ENCODE assay signal across 11 cellular contexts in genomic region chr12:67042697-67043131, GRCh38.
DNase-seq lines count a peak whose midpoint lies in the region; TF ChIP-seq lines count a peak whose summit lies in the region.
"Had no signal": no experiment of that assay in that cellular context is flagged by ENCODE, and none has a peak within 500 bp of the region (broad histone marks: within the 10 kb centered on the region; RNA-seq: fewer than 3 reads in every experiment).

No MANE protein-coding gene starts in this region.

- H3K36me3 Mint-ChIP-seq in activated CD4-positive, alpha-beta T cell treated with anti-CD3 and anti-CD28 coated beads, Interleukin-2, amount 10 ng/mL, durations not matched to agents 7 days and 5 days (ENCODE audit: low read depth) = no peaks in the 10 kb centered on the region
- H3K36me3 Mint-ChIP-seq in progenitor cell of endocrine pancreas (ENCODE audit: insufficient read depth) = no peaks in the 10 kb centered on the region
- H3K36me3 Mint-ChIP-seq: CD4-positive, CD25-positive, alpha-beta regulatory T cell had no signal

- H3K27me3 ChIP-seq in adipocyte (replicated peaks; ENCODE audit: control insufficient read depth, insufficient read depth, low read length) = no peaks in the 10 kb centered on the region

- H3K4me3 ChIP-seq in adipocyte (ENCODE audit: low read length) = no peak overlapping the region

- no peaks in the 10 kb centered on the region for H3K27me3 Mint-ChIP-seq in activated CD4-positive, alpha-beta T cell treated with anti-CD3 and anti-CD28 coated beads, Interleukin-2, amount 10 ng/mL, durations not matched to agents 7 days and 5 days
- no peaks in the 10 kb centered on the region for H3K27me3 Mint-ChIP-seq in progenitor cell of endocrine pancreas

- no peaks in the 10 kb centered on the region for H3K9me3 ChIP-seq in adipocyte (ENCODE audit: control insufficient read depth, low read length)

- H3K4me1 ChIP-seq in adipocyte (ENCODE audit: control insufficient read depth, insufficient read depth, low read length) = peaks cover 2% of the 10 kb centered on the region

- no peak for TF ChIP-seq CTCF in progenitor cell of endocrine pancreas (IDR thresholded peaks at IDR 0.05; ENCODE audit: unreplicated experiment)

- no peak overlapping the region for H3K4me3 Mint-ChIP-seq in activated CD4-positive, alpha-beta T cell treated with anti-CD3 and anti-CD28 coated beads, Interleukin-2, amount 10 ng/mL, durations not matched to agents 7 days and 5 days
- no peak overlapping the region for H3K4me3 Mint-ChIP-seq in progenitor cell of endocrine pancreas (ENCODE audit: low read depth)
- H3K4me3 Mint-ChIP-seq: CD4-positive, CD25-positive, alpha-beta regulatory T cell had no signal

- CTCF ChIA-PET in activated CD4-positive, alpha-beta T cell treated with anti-CD3 and anti-CD28 coated beads, Interleukin-2, amount 10 ng/mL, durations not matched to agents 7 days and 5 days (lab: Charles Lee) = no interaction called here

- H3K4me1 Mint-ChIP-seq in activated CD4-positive, alpha-beta T cell treated with anti-CD3 and anti-CD28 coated beads, Interleukin-2, amount 10 ng/mL, durations not matched to agents 7 days and 5 days = no peaks in the 10 kb centered on the region
- peaks cover 19% of the 10 kb centered on the region for H3K4me1 Mint-ChIP-seq in progenitor cell of endocrine pancreas (ENCODE audit: low read depth)
- H3K4me1 Mint-ChIP-seq: CD4-positive, CD25-positive, alpha-beta regulatory T cell had no signal

- H3K9me3 Mint-ChIP-seq in activated CD4-positive, alpha-beta T cell treated with anti-CD3 and anti-CD28 coated beads, Interleukin-2, amount 10 ng/mL, durations not matched to agents 7 days and 5 days = no peaks in the 10 kb centered on the region
- no peaks in the 10 kb centered on the region for H3K9me3 Mint-ChIP-seq in progenitor cell of endocrine pancreas (ENCODE audit: low read depth)
- H3K9me3 Mint-ChIP-seq: CD4-positive, CD25-positive, alpha-beta regulatory T cell had no signal

- POLR2A ChIA-PET in activated CD4-positive, alpha-beta T cell treated with anti-CD3 and anti-CD28 coated beads, Interleukin-2, amount 10 ng/mL, durations not matched to agents 7 days and 5 days (lab: Charles Lee) = no interaction called here

- peak; percentile 96 for DNase-seq in DMS53 (lab: John Stamatoyannopoulos, UW)
- DNase-seq in NCI-H187 treated with DMSO at 0.1 percent for 48 hours (lab: John Stamatoyannopoulos, UW) = peak; percentile 91
- peak; percentile 28 for DNase-seq in adipocyte (ENCODE audit: low read depth)
- peak; percentile 74 for DNase-seq in kidney tubule cell (ENCODE audit: low spot score)
- DNase-seq in activated CD4-positive, alpha-beta T cell treated with anti-CD3 and anti-CD28 coated beads, Interleukin-2, amount 10 ng/mL, durations not matched to agents 7 days and 5 days = no peak
- no peak for DNase-seq in SKM-1 (lab: John Stamatoyannopoulos, UW; ENCODE audit: unreplicated experiment)
- no peak for DNase-seq in activated naive CD4-positive, alpha-beta T cell treated with Interleukin-2 at 50 U/mL for 16 hours
- no peak for DNase-seq in progenitor cell of endocrine pancreas (ENCODE audit: low spot score, unreplicated experiment)
- DNase-seq: CD4-positive, CD25-positive, alpha-beta regulatory T cell; stimulated activated naive CD8-positive, alpha-beta T cell treated with anti-CD3 and anti-CD28 coated beads, Interleukin-15, Interleukin-2, amounts not matched to agents 100 U/mL and 50 U/mL, for 24 hours had no signal

- H3K36me3 ChIP-seq in adipocyte (ENCODE audit: control insufficient read depth, insufficient read depth, low read length, severe bottlenecking) = no peaks in the 10 kb centered on the region

- H3K9ac ChIP-seq in adipocyte (ENCODE audit: low read length) = no peak overlapping the region
- H3K9ac ChIP-seq: parathyroid adenoma had no signal

- no peak overlapping the region for H3K27ac Mint-ChIP-seq in activated CD4-positive, alpha-beta T cell treated with anti-CD3 and anti-CD28 coated beads, Interleukin-2, amount 10 ng/mL, durations not matched to agents 7 days and 5 days
- H3K27ac Mint-ChIP-seq in progenitor cell of endocrine pancreas = no peak overlapping the region
- H3K27ac Mint-ChIP-seq: CD4-positive, CD25-positive, alpha-beta regulatory T cell had no signal

Comparison
In these comparisons a context has a peak if more than half of its experiments do, and no peak if none do; other contexts are left out.
1. DNase-seq: peak in DMS53 (single experiment), NCI-H187 treated with DMSO at 0.1 percent for 48 hours (single experiment), adipocyte (single experiment) and kidney tubule cell (single experiment); none in activated CD4-positive, alpha-beta T cell treated with anti-CD3 and anti-CD28 coated beads, Interleukin-2, amount 10 ng/mL, durations not matched to agents 7 days and 5 days (single experiment), SKM-1 (single experiment), activated naive CD4-positive, alpha-beta T cell treated with Interleukin-2 at 50 U/mL for 16 hours (single experiment) and progenitor cell of endocrine pancreas (single experiment).